8 cellular contexts compared by ENCODE assay signal in the genomic region with DNA sequence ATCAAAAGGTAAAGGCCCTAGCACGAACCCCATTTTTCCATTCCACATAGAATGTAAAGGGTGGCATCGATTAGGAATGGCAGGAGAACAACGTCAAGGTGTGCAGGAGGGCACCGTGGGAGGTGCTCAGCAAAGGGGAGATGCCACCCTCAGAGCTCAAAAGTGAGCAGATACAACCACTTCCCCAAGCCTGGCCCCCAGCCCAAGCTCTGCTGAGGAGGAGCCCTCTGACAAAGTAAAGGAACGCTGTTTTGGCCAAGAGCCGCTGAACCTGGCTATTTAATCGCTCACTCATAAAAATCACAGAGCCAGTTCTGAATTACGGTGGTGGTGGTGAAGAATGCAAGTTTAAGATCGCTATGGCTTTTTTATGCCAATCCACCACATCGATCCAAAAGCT. TPM values are rescaled to one million over a fixed set of nuclear protein-coding genes. Genes with fewer than 3 reads are reported as not detected.
DNase-seq lines count a peak whose midpoint lies in the region; ATAC-seq and TF ChIP-seq lines count a peak whose summit lies in the region.

No MANE protein-coding gene starts in this region.

- H3K27me3 ChIP-seq in heart left ventricle = no peaks in the 10 kb centered on the region
- no peaks in the 10 kb centered on the region for H3K27me3 ChIP-seq in lower lobe of right lung (ENCODE audit: low read depth)

- H3K36me3 ChIP-seq in heart left ventricle (no peaks in the 10 kb centered on the region), lower lobe of right lung (no peaks in the 10 kb centered on the region), urinary bladder (ENCODE audit: insufficient read depth) (no peaks in the 10 kb centered on the region)

- peak overlapping the region; percentile 61 to 93 (median 74) for H3K4me3 ChIP-seq in heart left ventricle
- H3K4me3 ChIP-seq in astrocyte of the spinal cord (ENCODE audit: low read depth, low read length) = peak overlapping the region; percentile 78
- peak overlapping the region; percentile 77 for H3K4me3 ChIP-seq in lower lobe of right lung
- peak overlapping the region; percentile 72 for H3K4me3 ChIP-seq in urinary bladder (ENCODE audit: low read depth, low read length)

- in situ Hi-C loops in astrocyte of the spinal cord (cut with HindIII; ENCODE audit: low sequenced_read_pairs) = no loop called here

- TF ChIP-seq POLR2A in heart left ventricle (IDR thresholded peaks at IDR 0.05) = no peak

- DNase-seq in heart left ventricle (no peak), cardiac septum (ENCODE audit: low spot score) (no peak), astrocyte of the spinal cord (ENCODE audit: low read depth, low spot score) (peak; percentile 6), lower lobe of right lung (no peak), GM19238 (ENCODE audit: insufficient read length, low spot score) (no peak)
- no peak for DNase-seq in stimulated activated naive CD4-positive, alpha-beta T cell treated with Interleukin-2 at 50 U/mL for 16 hours (lab: John Stamatoyannopoulos, UW)
- DNase-seq in stimulated activated CD4-positive, alpha-beta T cell treated with anti-CD3 and anti-CD28 coated beads, Interleukin-4, amount 100 ng/mL, for 1 hour = no peak

- intact Hi-C loops in heart left ventricle (cut with DNase I) = no loop called here
- intact Hi-C loops in cardiac septum (cut with DNase I) = no loop called here
- intact Hi-C loops in lower lobe of right lung (cut with DNase I) = no loop called here

- TF ChIP-seq CTCF in heart left ventricle (IDR thresholded peaks at IDR 0.05) (no peak), astrocyte of the spinal cord (IDR thresholded peaks at IDR 0.05; ENCODE audit: low read depth, low read length) (no peak), lower lobe of right lung (IDR thresholded peaks at IDR 0.05) (no peak)

- H3K4me1 ChIP-seq in heart left ventricle (peaks cover 0 to 17% (median 8%) of the 10 kb centered on the region in 12 donors), lower lobe of right lung (peaks cover 17% of the 10 kb centered on the region), urinary bladder (ENCODE audit: insufficient read depth) (no peaks in the 10 kb centered on the region)

- H3K9me3 ChIP-seq in heart left ventricle (no peaks in the 10 kb centered on the region), lower lobe of right lung (no peaks in the 10 kb centered on the region)

- 29 to 35% (median 34%) methylated on average over 9 to 10 of the region's 10 CpGs for WGBS in heart left ventricle, 4 donors
- WGBS in urinary bladder = 26% methylated on average over 10 of the region's 10 CpGs

- no peak for ATAC-seq in heart left ventricle
- ATAC-seq in lower lobe of right lung = no peak

- H3K27ac ChIP-seq in heart left ventricle (peak overlapping the region in 9 of 12 donors; percentile 61 to 89 (median 75)), lower lobe of right lung (peak overlapping the region; percentile 89), urinary bladder (ENCODE audit: low read depth) (no peak overlapping the region)

RNA-seq across cellular contexts. Expression of a gene that starts 12.4 kb away (rescaled TPM):
- 10 to 100 TPM in 5 of 9 donors, 1 to 10 TPM in 4; 5.3 to 12.4 (median 10.8) TPM for total RNA-seq in heart left ventricle
- 1 to 10 TPM; 4.2 to 6.4 TPM for polyA plus RNA-seq in heart left ventricle
- 9.7 TPM for total RNA-seq in cardiac septum
- 14.1 TPM for total RNA-seq in lower lobe of right lung
- total RNA-seq in urinary bladder = 25.5 TPM
- polyA plus RNA-seq in urinary bladder = 38.8 TPM
